8 cellular contexts compared by ENCODE assay signal in genomic region chr4:168831585-168831918, GRCh38.
DNase-seq lines count a peak whose midpoint lies in the region; ATAC-seq and TF ChIP-seq lines count a peak whose summit lies in the region.

No MANE protein-coding gene starts in this region.

- no peaks in the 10 kb centered on the region for H3K36me3 ChIP-seq in colonic mucosa

- no peak for TF ChIP-seq EP300 in Ishikawa (IDR thresholded peaks at IDR 0.05; ENCODE audit: borderline replicate concordance)

- no peaks in the 10 kb centered on the region for H3K9me3 ChIP-seq in colonic mucosa

- TF ChIP-seq RAD21 in Ishikawa (IDR thresholded peaks at IDR 0.05; ENCODE audit: low read depth) = no peak

- no peak for TF ChIP-seq CTCF in colonic mucosa (IDR thresholded peaks at IDR 0.05)

- intact Hi-C loops in colonic mucosa (cut with DNase I) = loop anchor here (10.0 kb wide), 1 partner anchor 247 kb away; no protein-coding TSS in a partner anchor

- ATAC-seq in GM18517 (IDR thresholded peaks at IDR 0.05; ENCODE audit: unreplicated experiment) (peak; percentile 30), GM21825 (IDR thresholded peaks at IDR 0.05; ENCODE audit: unreplicated experiment) (no peak)
- peak in 1 of 2 donors; percentile 22 for ATAC-seq in natural killer cell treated with Interleukin-12 subunit alpha and Interleukin-12 subunit beta and Interleukin-15 and Interleukin-18, amount 100 ng/mL, for 72 hours

- H3K9ac ChIP-seq in colonic mucosa (ENCODE audit: low read depth in 2 of 2, low read length in 2 of 2) = peak overlapping the region; percentile 86 to 91

- H3K4me1 ChIP-seq in colonic mucosa = no peaks in the 10 kb centered on the region

- peak overlapping the region in 1 of 2 donors; percentile 43 for H3K27ac Mint-ChIP-seq in natural killer cell treated with Interleukin-12 subunit alpha and Interleukin-12 subunit beta and Interleukin-15 and Interleukin-18, amount 100 ng/mL, for 72 hours

- H3K4me1 Mint-ChIP-seq in natural killer cell treated with Interleukin-12 subunit alpha and Interleukin-12 subunit beta and Interleukin-15 and Interleukin-18, amount 100 ng/mL, for 72 hours (ENCODE audit: low read depth in 2 of 2) = peaks cover 5 to 14% of the 10 kb centered on the region in 2 donors

- H3K36me3 Mint-ChIP-seq in natural killer cell treated with Interleukin-12 subunit alpha and Interleukin-12 subunit beta and Interleukin-15 and Interleukin-18, amount 100 ng/mL, for 72 hours = no peaks in the 10 kb centered on the region

- H3K27ac ChIP-seq in colonic mucosa = peak overlapping the region; percentile 71

- peak overlapping the region; percentile 78 for H3K4me3 ChIP-seq in colonic mucosa

- no peaks in the 10 kb centered on the region for H3K27me3 ChIP-seq in colonic mucosa

- peaks cover 42 to 55% of the 10 kb centered on the region in 2 donors for H3K27me3 Mint-ChIP-seq in natural killer cell treated with Interleukin-12 subunit alpha and Interleukin-12 subunit beta and Interleukin-15 and Interleukin-18, amount 100 ng/mL, for 72 hours

- H3K9me3 Mint-ChIP-seq in natural killer cell treated with Interleukin-12 subunit alpha and Interleukin-12 subunit beta and Interleukin-15 and Interleukin-18, amount 100 ng/mL, for 72 hours = no peaks in the 10 kb centered on the region

- H3K4me3 Mint-ChIP-seq in natural killer cell treated with Interleukin-12 subunit alpha and Interleukin-12 subunit beta and Interleukin-15 and Interleukin-18, amount 100 ng/mL, for 72 hours = peak overlapping the region; percentile 86

- peak; percentile 33 for DNase-seq in colonic mucosa
- no peak for DNase-seq in natural killer cell treated with Interleukin-12 subunit alpha and Interleukin-12 subunit beta and Interleukin-15 and Interleukin-18, amount 100 ng/mL, for 72 hours (ENCODE audit: low spot score)
- DNase-seq in stimulated activated CD4-positive, alpha-beta T cell treated with anti-CD3 and anti-CD28 coated beads, Interleukin-15, amount 100 ng/mL, for 24 hours = no peak
- no peak for DNase-seq in NCI-H226
- DNase-seq in RKO (ENCODE audit: low spot score) = no peak

TF ChIP-seq in Ishikawa, 13 proteins besides CTCF, POLR2A, EP300 and RAD21:
- TF ChIP-seq FOXM1 (IDR thresholded peaks at IDR 0.05; ENCODE audit: borderline replicate concordance, low read depth) (peak; percentile 47; the same call in 1 of the 2 replicates), TAF1 (IDR thresholded peaks at IDR 0.05; ENCODE audit: low read depth) (no peak)
